In genomic region chr6:26104457-26105108, GRCh38 we compare ENCODE assay signal across 8 cellular contexts. TPM values are rescaled to one million over a fixed set of nuclear protein-coding genes. Genes with fewer than 3 reads are reported as not detected.
DNase-seq lines count a peak whose midpoint lies in the region; ATAC-seq and TF ChIP-seq lines count a peak whose summit lies in the region.

No MANE protein-coding gene starts in this region.

- H3K36me3 ChIP-seq in esophagus (ENCODE audit: control insufficient read depth in 2 of 2, insufficient read depth in 2 of 2, low read length in 1 of 2), result no peaks in the 10 kb centered on the region

- H3K4me3 Mint-ChIP-seq in osteocyte (ENCODE audit: unreplicated experiment), result peak overlapping the region; percentile 84

- H3K9me3 Mint-ChIP-seq in osteocyte (ENCODE audit: unreplicated experiment), result no peaks in the 10 kb centered on the region

- DNase-seq in AG09309 (ENCODE audit: low read depth) (no peak), SK-MEL-5 (ENCODE audit: low read depth, low spot score) (peak; percentile 39), osteocyte (ENCODE audit: extremely low spot score, unreplicated experiment) (no peak), NCI-H2196 (lab: John Stamatoyannopoulos, UW; ENCODE audit: unreplicated experiment) (no peak), GDM1 (lab: John Stamatoyannopoulos, UW) (no peak), islet precursor cell (no peak)

- H3K27me3 Mint-ChIP-seq in osteocyte (ENCODE audit: unreplicated experiment), result no peaks in the 10 kb centered on the region

- H3K27ac ChIP-seq in esophagus (ENCODE audit: low read depth in 2 of 2, low read length in 1 of 2), result peak overlapping the region; percentile 91 to 98

- H3K4me1 ChIP-seq in esophagus (ENCODE audit: control insufficient read depth in 2 of 2, insufficient read depth in 2 of 2, low read length in 1 of 2), result no peaks in the 10 kb centered on the region

- H3K27ac Mint-ChIP-seq in osteocyte (ENCODE audit: unreplicated experiment), result peak overlapping the region; percentile 94

- peak overlapping the region; percentile 56 for H3K4me3 ChIP-seq in AG09309 (ENCODE audit: control insufficient read depth, low read depth, low read length)
- H3K4me3 ChIP-seq in esophagus (ENCODE audit: low read depth in 1 of 2, low read length in 2 of 2), result peak overlapping the region; percentile 17 to 42

- H3K36me3 Mint-ChIP-seq in osteocyte (ENCODE audit: unreplicated experiment), result no peaks in the 10 kb centered on the region

- ATAC-seq in GM21737 (IDR thresholded peaks at IDR 0.05; ENCODE audit: unreplicated experiment), result peak; percentile 18

- no peaks in the 10 kb centered on the region for H3K9me3 ChIP-seq in esophagus (ENCODE audit: control insufficient read depth in 2 of 2, insufficient read depth in 1 of 2, low read depth in 1 of 2, low read length in 1 of 2)

- in situ Hi-C loops in SK-MEL-5 (cut with HindIII; ENCODE audit: low pct_unique_long_range_greater_than_20kb, low sequenced_read_pairs), result no loop called here

- WGBS in esophagus, 2 donors, result 37 to 43% methylated on average over 22 of the region's 22 CpGs

- H3K27me3 ChIP-seq in esophagus (ENCODE audit: control insufficient read depth in 1 of 2, insufficient read depth in 2 of 2, low read length in 2 of 2), result no peaks in the 10 kb centered on the region

- no peak for TF ChIP-seq CTCF in AG09309 (IDR thresholded peaks at IDR 0.05; ENCODE audit: control insufficient read depth, insufficient read depth, low read depth, low read length, missing control alignments)
- TF ChIP-seq CTCF in osteocyte (IDR thresholded peaks at IDR 0.05), result no peak

- peaks cover 18% of the 10 kb centered on the region for H3K4me1 Mint-ChIP-seq in osteocyte (ENCODE audit: unreplicated experiment)

RNA-seq across cellular contexts. Expression of gene HFE, which starts 17.4 kb away (rescaled TPM):
- 15.8 and 16.1 TPM in 2 replicates for total RNA-seq in SK-MEL-5 (2014; rRNA removed; shearing (Covaris generic))
- polyA plus RNA-seq in SK-MEL-5 (2015; cell fraction: cytosol; rRNA removed), result 16.0 and 25.4 TPM in 2 replicates
- 22.9 and 27.6 TPM in 2 replicates for polyA plus RNA-seq in SK-MEL-5 (2015; cell fraction: nucleus; rRNA removed)
- polyA plus RNA-seq in esophagus, result 1 to 10 TPM; 2.2 to 2.6 TPM
- 6.0 and 6.2 TPM in 2 replicates for total RNA-seq in osteocyte
